8 cellular contexts compared by ENCODE assay signal in genomic region chr1:165945911-165946310, GRCh38.
"Had no signal": no experiment of that assay in that cellular context is flagged by ENCODE, and none has a peak within 500 bp of the region (broad histone marks: within the 10 kb centered on the region; RNA-seq: fewer than 3 reads in every experiment).

No MANE protein-coding gene starts in this region.

- H3K9ac ChIP-seq: KMS-11 had no signal

- H3K4me3 Mint-ChIP-seq: IgD-negative memory B cell had no signal

- H3K4me1 Mint-ChIP-seq: IgD-negative memory B cell had no signal

- H3K27ac ChIP-seq: HL-60, KMS-11 had no signal

- ATAC-seq: HepG2 had no signal

- H3K9me3 Mint-ChIP-seq: IgD-negative memory B cell had no signal

- FAIRE-seq: HepG2, HTR-8/SVneo had no signal

- H3K4me2 ChIP-seq: KMS-11 had no signal

- H3K27ac Mint-ChIP-seq: IgD-negative memory B cell had no signal

- DNase-seq: IMR-90, KBM-7, KG1 had no signal
